ENCODE assay signal across 16 cellular contexts in the genomic region with DNA sequence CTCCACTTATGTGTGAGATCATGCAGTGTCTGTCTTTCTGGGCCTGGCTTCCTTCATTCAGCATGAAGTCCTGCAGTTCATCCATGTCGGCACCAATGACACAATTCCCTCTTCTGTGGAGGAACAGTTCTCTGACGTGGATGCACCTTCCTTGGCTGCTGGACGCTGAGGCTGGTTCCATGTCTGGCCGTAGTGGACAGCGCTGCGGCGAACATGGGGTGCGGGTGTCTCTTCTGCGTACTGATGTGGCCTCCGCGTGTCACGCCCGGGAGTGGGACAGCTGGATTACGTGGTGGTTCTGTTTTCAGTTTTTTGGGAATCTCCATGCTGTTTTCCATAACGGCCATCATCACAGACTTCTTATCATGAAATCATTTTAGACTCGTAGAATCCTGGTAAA. TPM values are rescaled to one million over a fixed set of nuclear protein-coding genes. Genes with fewer than 3 reads are reported as not detected.
A peak's percentile ranks its signal among the peaks of the same experiment; 100 is the strongest.
DNase-seq lines count a peak whose midpoint lies in the region; ATAC-seq and TF ChIP-seq lines count a peak whose summit lies in the region.
"Had no signal": no experiment of that assay in that cellular context is flagged by ENCODE, and none has a peak within 500 bp of the region (broad histone marks: within the 10 kb centered on the region; RNA-seq: fewer than 3 reads in every experiment).

No MANE protein-coding gene starts in this region.

- no peaks in the 10 kb centered on the region for H3F3A ChIP-seq in PC-3 (ENCODE audit: low read length, unreplicated experiment)

- no peaks in the 10 kb centered on the region for H3K4me1 Mint-ChIP-seq in activated CD4-positive, alpha-beta T cell treated with anti-CD3 and anti-CD28 coated beads, Interleukin-2, amount 10 ng/mL, durations not matched to agents 24 days and 14 days
- H3K4me1 Mint-ChIP-seq: CD8-positive, alpha-beta memory T cell had no signal

- H3K36me3 ChIP-seq in PC-3 (ENCODE audit: low read depth, low read length) (no peaks in the 10 kb centered on the region), upper lobe of right lung (no peaks in the 10 kb centered on the region)

- CTCF ChIA-PET in PC-3 (lab: Charles Lee) = no interaction called here

- no peak overlapping the region for H3K27ac Mint-ChIP-seq in activated CD4-positive, alpha-beta T cell treated with anti-CD3 and anti-CD28 coated beads, Interleukin-2, amount 10 ng/mL, durations not matched to agents 24 days and 14 days
- H3K27ac Mint-ChIP-seq: HFFc6 had no signal

- no peaks in the 10 kb centered on the region for H3K9me2 ChIP-seq in PC-3 (replicated peaks; ENCODE audit: low read length)

- no peaks in the 10 kb centered on the region for H3K9me3 ChIP-seq in PC-3 (ENCODE audit: low read length)
- H3K9me3 ChIP-seq in upper lobe of right lung = no peaks in the 10 kb centered on the region

- BruUV-seq in PC-3 (replicated peaks; lab: Mats Ljungman, UMichigan) = no TSS peak

- H3K4me3 ChIP-seq in PC-3 (ENCODE audit: low read length) (no peak overlapping the region), upper lobe of right lung (no peak overlapping the region)
- H3K4me3 ChIP-seq: GM12878 had no signal

- no peak overlapping the region for H2AFZ ChIP-seq in PC-3 (ENCODE audit: low read length)

- peaks cover 9% of the 10 kb centered on the region for H3K9me3 Mint-ChIP-seq in activated CD4-positive, alpha-beta T cell treated with anti-CD3 and anti-CD28 coated beads, Interleukin-2, amount 10 ng/mL, durations not matched to agents 24 days and 14 days

- DNase-seq in activated CD4-positive, alpha-beta T cell treated with anti-CD3 and anti-CD28 coated beads for 1 hour = peak; percentile 4
- DNase-seq in activated CD4-positive, alpha-beta T cell treated with anti-CD3 and anti-CD28 coated beads, Interleukin-2, amount 10 ng/mL, durations not matched to agents 24 days and 14 days = no peak
- DNase-seq in PC-3 = no peak
- peak; percentile 3 to 24 for DNase-seq in left colon
- peak; percentile 47 for DNase-seq in upper lobe of right lung
- DNase-seq in stimulated activated CD4-positive, alpha-beta T cell treated with anti-CD3 and anti-CD28 coated beads, Interleukin-2, amount 100 ng/mL, for 24 hours = no peak
- no peak for DNase-seq in NAMALWA (ENCODE audit: low spot score)
- DNase-seq: DMS53, HCEC 1CT, HFFc6 had no signal

- H3K27ac ChIP-seq in PC-3 (ENCODE audit: low read length) (peak overlapping the region; percentile 28), upper lobe of right lung (no peak overlapping the region)
- H3K27ac ChIP-seq: 22Rv1 had no signal

- H3K27me3 Mint-ChIP-seq in activated CD4-positive, alpha-beta T cell treated with anti-CD3 and anti-CD28 coated beads, Interleukin-2, amount 10 ng/mL, durations not matched to agents 24 days and 14 days = peaks cover 3% of the 10 kb centered on the region

- ATAC-seq in PC-3 (no peak), left colon (no peak), upper lobe of right lung (no peak)
- ATAC-seq: GM12878, HepG2 had no signal

- intact Hi-C loops in activated CD4-positive, alpha-beta T cell treated with anti-CD3 and anti-CD28 coated beads, Interleukin-2, amount 10 ng/mL, durations not matched to agents 24 days and 14 days (cut with micrococcal nuclease) = no loop called here
- intact Hi-C loops in PC-3 (cut with micrococcal nuclease) (no loop called here), left colon (cut with DNase I, micrococcal nuclease) (no loop called here), upper lobe of right lung (cut with DNase I) (no loop called here)

- H3K9ac ChIP-seq in PC-3 (ENCODE audit: low read length) = no peak overlapping the region

- POLR2A ChIA-PET in PC-3 (lab: Charles Lee; ENCODE audit: unreplicated experiment) = interaction anchor here (0.6 kb wide), 1 partner anchor 192 kb away, joined by 8 read pairs; no protein-coding TSS in a partner anchor

- no peaks in the 10 kb centered on the region for H4K20me1 ChIP-seq in PC-3 (ENCODE audit: low read length)

- no peak for TF ChIP-seq CTCF in PC-3 (conservative IDR thresholded peaks at IDR 0.05; ENCODE audit: low read depth, low read length)
- no peak for TF ChIP-seq CTCF in upper lobe of right lung (IDR thresholded peaks at IDR 0.05)

- H3K36me3 Mint-ChIP-seq in activated CD4-positive, alpha-beta T cell treated with anti-CD3 and anti-CD28 coated beads, Interleukin-2, amount 10 ng/mL, durations not matched to agents 24 days and 14 days (ENCODE audit: low read depth) = no peaks in the 10 kb centered on the region
- H3K36me3 Mint-ChIP-seq: CD8-positive, alpha-beta memory T cell had no signal

- H3K27me3 ChIP-seq in PC-3 (ENCODE audit: low read length) (no peaks in the 10 kb centered on the region), upper lobe of right lung (peaks cover 9% of the 10 kb centered on the region)

- H3K4me1 ChIP-seq in PC-3 (ENCODE audit: insufficient read depth, low read length) (peaks cover 48% of the 10 kb centered on the region), upper lobe of right lung (peaks cover 7% of the 10 kb centered on the region)

- H3K79me2 ChIP-seq in PC-3 (ENCODE audit: low read length) = no peaks in the 10 kb centered on the region

- no peak overlapping the region for H3K4me2 ChIP-seq in PC-3 (ENCODE audit: low read length)

- H3K4me3 Mint-ChIP-seq in activated CD4-positive, alpha-beta T cell treated with anti-CD3 and anti-CD28 coated beads, Interleukin-2, amount 10 ng/mL, durations not matched to agents 24 days and 14 days = no peak overlapping the region
- H3K4me3 Mint-ChIP-seq: CD8-positive, alpha-beta memory T cell; HFFc6 had no signal

RNA-seq across cellular contexts. Expression of gene MUC2, which starts 16.9 kb away (rescaled TPM):
- total RNA-seq in activated CD4-positive, alpha-beta T cell treated with anti-CD3 and anti-CD28 coated beads, Interleukin-2, amount 10 ng/mL, durations not matched to agents 24 days and 14 days = not detected in 2 replicates
- total RNA-seq in PC-3 (2014; rRNA removed) = 0.26 and 0.40 TPM in 2 replicates
- 1,000 to 10,000 TPM; 1,472 to 2,135 TPM for total RNA-seq in left colon
- not detected for total RNA-seq in upper lobe of right lung
- total RNA-seq: A673; CD8-positive, alpha-beta memory T cell; H4; HepG2 had no signal

RNA-seq across cellular contexts. Expression of gene MUC6, which starts 21.3 kb away (rescaled TPM):
- total RNA-seq in activated CD4-positive, alpha-beta T cell treated with anti-CD3 and anti-CD28 coated beads, Interleukin-2, amount 10 ng/mL, durations not matched to agents 24 days and 14 days = not detected in 2 replicates
- total RNA-seq in PC-3 (2014; rRNA removed) = 0.18 and 0.23 TPM in 2 replicates
- not detected for total RNA-seq in left colon
- not detected for total RNA-seq in upper lobe of right lung
- total RNA-seq: A673; CD8-positive, alpha-beta memory T cell; H4; HepG2; HFFc6 had no signal

Comparison
In these comparisons a context has a peak if more than half of its experiments do, and no peak if none do; other contexts are left out.
1. DNase-seq: peak in activated CD4-positive, alpha-beta T cell treated with anti-CD3 and anti-CD28 coated beads for 1 hour (single experiment), left colon (2 of 2) and upper lobe of right lung (single experiment); none in activated CD4-positive, alpha-beta T cell treated with anti-CD3 and anti-CD28 coated beads, Interleukin-2, amount 10 ng/mL, durations not matched to agents 24 days and 14 days (single experiment), PC-3 (single experiment), stimulated activated CD4-positive, alpha-beta T cell treated with anti-CD3 and anti-CD28 coated beads, Interleukin-2, amount 100 ng/mL, for 24 hours (0 of 2) and NAMALWA (single experiment).
2. RNA of gene MUC2, which starts 16.9 kb away (total RNA-seq): 1,472 to 2,135 TPM in left colon; 0.26 to 0.40 TPM in PC-3, not detected in activated CD4-positive, alpha-beta T cell treated with anti-CD3 and anti-CD28 coated beads, Interleukin-2, amount 10 ng/mL, durations not matched to agents 24 days and 14 days and not detected in upper lobe of right lung (single experiment); every median in the first group is over 1,000 times any median in the second.